Comparison of ENCODE assay signal across 28 cellular contexts in genomic region chr3:43117257-43117656, GRCh38.
"Had no signal": no experiment of that assay in that cellular context is flagged by ENCODE, and none has a peak within 500 bp of the region (broad histone marks: within the 10 kb centered on the region; RNA-seq: fewer than 3 reads in every experiment).

No MANE protein-coding gene starts in this region.

- H3K9ac ChIP-seq: neural progenitor cell had no signal

- H3K27ac Mint-ChIP-seq: natural killer cell; nephron; neural progenitor cell; stimulated activated effector memory CD8-positive, alpha-beta T cell treated with anti-CD3 and anti-CD28 coated beads, Interleukin-12 subunit alpha, Interleukin-12 subunit beta, amount 100 ng/mL, for 72 hours; stimulated activated naive B cell treated with anti-CD40 and anti-IgM and Interleukin-4, amounts not matched to agents 10 μg/mL and 1 μg/mL and 100 μg/mL, for 72 hours; stimulated activated naive CD8-positive, alpha-beta T cell treated with anti-CD3 and anti-CD28 coated beads, Interleukin-15, Interleukin-2, amounts not matched to agents 100 ng/mL and 50 ng/mL, for 24 hours had no signal

- H3K9me3 ChIP-seq: neutrophil, pancreas, prostate gland, right atrium auricular region, right lobe of liver, sigmoid colon, stomach, thoracic aorta, thyroid gland, upper lobe of left lung, vagina had no signal

- H3K36me3 ChIP-seq: neural progenitor cell, neutrophil, pancreas, prostate gland, right atrium auricular region, right lobe of liver, sigmoid colon, stomach, thoracic aorta, thyroid gland, tibial nerve, upper lobe of left lung, vagina had no signal

- H2AFZ ChIP-seq: neural progenitor cell had no signal

- H3K27ac ChIP-seq: neural progenitor cell, neutrophil, pancreas, prostate gland, right atrium auricular region, right lobe of liver, sigmoid colon, stomach, thoracic aorta, thyroid gland, tibial nerve, upper lobe of left lung, vagina had no signal

- H3K27me3 ChIP-seq: neural progenitor cell, neutrophil, pancreas, right atrium auricular region, right lobe of liver, sigmoid colon, stomach, thyroid gland, tibial nerve, upper lobe of left lung, vagina had no signal

- H3K4me1 Mint-ChIP-seq: natural killer cell; nephron; neural progenitor cell; stimulated activated effector memory CD8-positive, alpha-beta T cell treated with anti-CD3 and anti-CD28 coated beads, Interleukin-12 subunit alpha, Interleukin-12 subunit beta, amount 100 ng/mL, for 72 hours; stimulated activated naive B cell treated with anti-CD40 and anti-IgM and Interleukin-4, amounts not matched to agents 10 μg/mL and 1 μg/mL and 100 μg/mL, for 72 hours had no signal

- FAIRE-seq: pancreas, small intestine, urothelium cell line had no signal

- H3K36me3 Mint-ChIP-seq: natural killer cell; neural progenitor cell; stimulated activated effector memory CD8-positive, alpha-beta T cell treated with anti-CD3 and anti-CD28 coated beads, Interleukin-12 subunit alpha, Interleukin-12 subunit beta, amount 100 ng/mL, for 72 hours; stimulated activated naive B cell treated with anti-CD40 and anti-IgM and Interleukin-4, amounts not matched to agents 10 μg/mL and 1 μg/mL and 100 μg/mL, for 72 hours had no signal

- H3K27me3 Mint-ChIP-seq: stimulated activated naive CD8-positive, alpha-beta T cell treated with anti-CD3 and anti-CD28 coated beads, Interleukin-15, Interleukin-2, amounts not matched to agents 100 ng/mL and 50 ng/mL, for 24 hours had no signal

- H3K9me3 Mint-ChIP-seq: natural killer cell; neural progenitor cell; stimulated activated effector memory CD8-positive, alpha-beta T cell treated with anti-CD3 and anti-CD28 coated beads, Interleukin-12 subunit alpha, Interleukin-12 subunit beta, amount 100 ng/mL, for 72 hours; stimulated activated naive B cell treated with anti-CD40 and anti-IgM and Interleukin-4, amounts not matched to agents 10 μg/mL and 1 μg/mL and 100 μg/mL, for 72 hours; stimulated activated naive CD8-positive, alpha-beta T cell treated with anti-CD3 and anti-CD28 coated beads, Interleukin-15, Interleukin-2, amounts not matched to agents 100 ng/mL and 50 ng/mL, for 24 hours had no signal

- DNase-seq: natural killer cell; nucleus accumbens; pancreas; retina; right lobe of liver; sigmoid colon; small intestine; stimulated activated CD4-positive, alpha-beta T cell treated with anti-CD3 and anti-CD28 coated beads, Interleukin-15, amount 100 ng/mL, for 24 hours; stimulated activated CD4-positive, alpha-beta T cell treated with anti-CD3 and anti-CD28 coated beads, Interleukin-2, amount 100 ng/mL, for 24 hours; stimulated activated CD4-positive, alpha-beta T cell treated with anti-CD3 and anti-CD28 coated beads, Interleukin-2, amount 100 ng/mL, for 48 hours; stimulated activated CD4-positive, alpha-beta T cell treated with anti-CD3 and anti-CD28 coated beads, Interleukin-4, amount 100 ng/mL, for 24 hours; stimulated activated naive B cell treated with anti-CD40 and anti-IgM and Interleukin-4, amounts not matched to agents 10 μg/mL and 1 μg/mL and 100 μg/mL, for 72 hours; stimulated activated naive CD4-positive, alpha-beta T cell treated with Interleukin-2 at 50 U/mL for 16 hours; stomach; thyroid gland; trophoblast cell; upper lobe of left lung had no signal

- H3K4me1 ChIP-seq: pancreas, prostate gland, right atrium auricular region, right lobe of liver, sigmoid colon, stomach, thyroid gland, tibial nerve, upper lobe of left lung, vagina had no signal

- H3K4me3 ChIP-seq: neural progenitor cell, pancreas, prostate gland, right atrium auricular region, right lobe of liver, sigmoid colon, stomach, thoracic aorta, thyroid gland, tibial nerve, upper lobe of left lung, vagina had no signal

- ATAC-seq: natural killer cell; pancreas; right lobe of liver; stimulated activated effector memory CD8-positive, alpha-beta T cell treated with anti-CD3 and anti-CD28 coated beads, Interleukin-12 subunit alpha, Interleukin-12 subunit beta, amount 100 ng/mL, for 72 hours; stimulated activated naive B cell treated with anti-CD40 and anti-IgM and Interleukin-4, amounts not matched to agents 10 μg/mL and 1 μg/mL and 100 μg/mL, for 72 hours had no signal

- H3K4me2 ChIP-seq: neural progenitor cell had no signal

- H3K4me3 Mint-ChIP-seq: natural killer cell; nephron; neural progenitor cell; stimulated activated effector memory CD8-positive, alpha-beta T cell treated with anti-CD3 and anti-CD28 coated beads, Interleukin-12 subunit alpha, Interleukin-12 subunit beta, amount 100 ng/mL, for 72 hours; stimulated activated naive B cell treated with anti-CD40 and anti-IgM and Interleukin-4, amounts not matched to agents 10 μg/mL and 1 μg/mL and 100 μg/mL, for 72 hours; stimulated activated naive CD8-positive, alpha-beta T cell treated with anti-CD3 and anti-CD28 coated beads, Interleukin-15, Interleukin-2, amounts not matched to agents 100 ng/mL and 50 ng/mL, for 24 hours had no signal
